In the genomic region with DNA sequence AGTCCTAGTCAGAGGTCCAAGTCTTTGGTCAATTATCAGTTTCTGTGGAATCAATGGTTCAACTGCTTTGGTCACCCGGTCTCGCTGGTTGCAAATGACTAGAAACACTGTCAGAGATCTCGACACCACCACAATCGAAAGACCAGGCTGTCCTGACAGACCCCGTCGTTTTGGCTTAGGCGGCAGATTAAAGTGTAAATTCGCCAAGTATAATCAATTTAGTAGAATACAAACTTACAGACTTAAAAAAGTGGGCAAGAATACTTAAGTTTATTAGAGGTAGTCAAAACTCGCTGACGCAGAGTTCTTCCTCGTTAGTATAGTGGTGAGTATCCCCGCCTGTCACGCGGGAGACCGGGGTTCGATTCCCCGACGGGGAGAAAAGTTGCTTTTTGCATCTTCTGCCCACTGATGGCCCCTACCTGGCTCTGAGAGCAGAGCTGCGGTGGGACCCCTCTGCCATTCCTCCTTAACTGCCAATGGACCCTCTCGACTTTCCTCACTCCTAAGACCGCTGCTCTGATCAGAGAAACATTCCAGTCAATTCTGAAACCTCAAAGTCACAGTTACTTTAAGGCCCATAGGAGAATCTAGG, we compare ENCODE assay signal across 1 cellular context.
TF ChIP-seq lines count a peak whose summit lies in the region.

No MANE protein-coding gene starts in this region.

TF ChIP-seq in K562, 482 proteins besides CTCF, POLR2A, EP300 and RAD21 (continued from another document and continues in another):
- TF ChIP-seq ZNF589 (CRISPR knock-in tag; IDR thresholded peaks at IDR 0.05; ENCODE audit: low read depth): no peak
- TF ChIP-seq MYNN (IDR thresholded peaks at IDR 0.05): 0 out of 2 replicates have a peak, but pooled peaks have one; percentile 34
- TF ChIP-seq MYNN (CRISPR knock-in tag; IDR thresholded peaks at IDR 0.05): no peak
- peak; percentile 77 for TF ChIP-seq ZBTB8A (IDR thresholded peaks at IDR 0.05; ENCODE audit: partially characterized antibody)
- TF ChIP-seq MTA1 (IDR thresholded peaks at IDR 0.05; ENCODE audit: borderline replicate concordance): peak; percentile 30; the same call in 1 of the 2 replicates
- peak; percentile 25; the same call in 1 of the 2 replicates for TF ChIP-seq TFAP4 (CRISPR knock-in tag; IDR thresholded peaks at IDR 0.05; ENCODE audit: borderline replicate concordance)
- TF ChIP-seq ZNF354B (CRISPR knock-in tag; IDR thresholded peaks at IDR 0.05): no peak
- TF ChIP-seq, protein P1, sequence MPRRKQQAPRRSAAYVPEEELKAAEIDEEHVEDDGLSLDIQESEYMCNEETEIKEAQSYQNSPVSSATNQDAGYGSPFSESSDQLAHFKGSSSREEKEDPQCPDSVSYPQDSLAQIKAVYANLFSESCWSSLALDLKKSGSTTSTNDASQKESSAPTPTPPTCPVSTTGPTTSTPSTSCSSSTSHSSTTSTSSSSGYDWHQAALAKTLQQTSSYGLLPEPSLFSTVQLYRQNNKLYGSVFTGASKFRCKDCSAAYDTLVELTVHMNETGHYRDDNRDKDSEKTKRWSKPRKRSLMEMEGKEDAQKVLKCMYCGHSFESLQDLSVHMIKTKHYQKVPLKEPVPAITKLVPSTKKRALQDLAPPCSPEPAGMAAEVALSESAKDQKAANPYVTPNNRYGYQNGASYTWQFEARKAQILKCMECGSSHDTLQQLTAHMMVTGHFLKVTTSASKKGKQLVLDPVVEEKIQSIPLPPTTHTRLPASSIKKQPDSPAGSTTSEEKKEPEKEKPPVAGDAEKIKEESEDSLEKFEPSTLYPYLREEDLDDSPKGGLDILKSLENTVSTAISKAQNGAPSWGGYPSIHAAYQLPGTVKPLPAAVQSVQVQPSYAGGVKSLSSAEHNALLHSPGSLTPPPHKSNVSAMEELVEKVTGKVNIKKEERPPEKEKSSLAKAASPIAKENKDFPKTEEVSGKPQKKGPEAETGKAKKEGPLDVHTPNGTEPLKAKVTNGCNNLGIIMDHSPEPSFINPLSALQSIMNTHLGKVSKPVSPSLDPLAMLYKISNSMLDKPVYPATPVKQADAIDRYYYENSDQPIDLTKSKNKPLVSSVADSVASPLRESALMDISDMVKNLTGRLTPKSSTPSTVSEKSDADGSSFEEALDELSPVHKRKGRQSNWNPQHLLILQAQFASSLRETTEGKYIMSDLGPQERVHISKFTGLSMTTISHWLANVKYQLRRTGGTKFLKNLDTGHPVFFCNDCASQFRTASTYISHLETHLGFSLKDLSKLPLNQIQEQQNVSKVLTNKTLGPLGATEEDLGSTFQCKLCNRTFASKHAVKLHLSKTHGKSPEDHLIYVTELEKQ (CRISPR knock-in tag; IDR thresholded peaks at IDR 0.05): no peak
- no peak for TF ChIP-seq ZC3H8 (IDR thresholded peaks at IDR 0.05)
- TF ChIP-seq RUNX1 (IDR thresholded peaks at IDR 0.05; ENCODE audit: low read depth): no peak
- TF ChIP-seq TEAD4 (IDR thresholded peaks at IDR 0.05; ENCODE audit: low read length): peak; percentile 79
- no peak for TF ChIP-seq TEAD4 (CRISPR knock-in tag; IDR thresholded peaks at IDR 0.05; ENCODE audit: borderline replicate concordance)
- TF ChIP-seq HCFC1 (IDR thresholded peaks at IDR 0.05; ENCODE audit: low read depth, low read length): no peak
- TF ChIP-seq POLR3G (IDR thresholded peaks at IDR 0.05; ENCODE audit: extremely low read depth, insufficient read length, insufficient replicate concordance): peak; percentile 52
- no peak for TF ChIP-seq PHF20 (IDR thresholded peaks at IDR 0.05; ENCODE audit: partially characterized antibody)
- TF ChIP-seq ELF1 (tag; IDR thresholded peaks at IDR 0.05): no peak
- TF ChIP-seq ZNF764 (CRISPR knock-in tag; IDR thresholded peaks at IDR 0.05; ENCODE audit: low read depth): peak; percentile 72
- TF ChIP-seq GABPB1 (CRISPR knock-in tag; IDR thresholded peaks at IDR 0.05): 0 out of 2 replicates have a peak, but pooled peaks have one; percentile 38
- TF ChIP-seq TGIF2 (CRISPR knock-in tag; IDR thresholded peaks at IDR 0.05): 0 out of 2 replicates have a peak, but pooled peaks have one; percentile 57
- TF ChIP-seq, protein P2, sequence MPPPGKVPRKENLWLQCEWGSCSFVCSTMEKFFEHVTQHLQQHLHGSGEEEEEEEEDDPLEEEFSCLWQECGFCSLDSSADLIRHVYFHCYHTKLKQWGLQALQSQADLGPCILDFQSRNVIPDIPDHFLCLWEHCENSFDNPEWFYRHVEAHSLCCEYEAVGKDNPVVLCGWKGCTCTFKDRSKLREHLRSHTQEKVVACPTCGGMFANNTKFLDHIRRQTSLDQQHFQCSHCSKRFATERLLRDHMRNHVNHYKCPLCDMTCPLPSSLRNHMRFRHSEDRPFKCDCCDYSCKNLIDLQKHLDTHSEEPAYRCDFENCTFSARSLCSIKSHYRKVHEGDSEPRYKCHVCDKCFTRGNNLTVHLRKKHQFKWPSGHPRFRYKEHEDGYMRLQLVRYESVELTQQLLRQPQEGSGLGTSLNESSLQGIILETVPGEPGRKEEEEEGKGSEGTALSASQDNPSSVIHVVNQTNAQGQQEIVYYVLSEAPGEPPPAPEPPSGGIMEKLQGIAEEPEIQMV (tag; conservative IDR thresholded peaks at IDR 0.05; ENCODE audit: low read depth): peak; percentile 28; the same call in 1 of the 2 replicates
- no peak for TF ChIP-seq EWSR1 (IDR thresholded peaks at IDR 0.05; ENCODE audit: borderline replicate concordance, low read depth, partially characterized antibody)
- TF ChIP-seq ZNF175 (CRISPR knock-in tag; IDR thresholded peaks at IDR 0.05; ENCODE audit: low read depth): peak; percentile 40; the same call in 1 of the 2 replicates
- no peak for TF ChIP-seq KDM1A (IDR thresholded peaks at IDR 0.05)
- TF ChIP-seq COPS2 (conservative IDR thresholded peaks at IDR 0.05): no peak
- no peak for TF ChIP-seq GATA2 (CRISPR knock-in tag; IDR thresholded peaks at IDR 0.05)
- TF ChIP-seq FOXP4 (CRISPR knock-in tag; IDR thresholded peaks at IDR 0.05; ENCODE audit: borderline replicate concordance): no peak
- no peak for TF ChIP-seq NCOA6 (IDR thresholded peaks at IDR 0.05)
- no peak for TF ChIP-seq NR4A1 (CRISPR knock-in tag; IDR thresholded peaks at IDR 0.05)
- 0 out of 2 replicates have a peak, but pooled peaks have one; percentile 23 for TF ChIP-seq NR4A1 (tag; IDR thresholded peaks at IDR 0.05)
- TF ChIP-seq RNF2 (IDR thresholded peaks at IDR 0.05): no peak; the same call in 1 of the 2 replicates
- TF ChIP-seq BCL6 (CRISPR knock-in tag; IDR thresholded peaks at IDR 0.05): no peak
- 0 out of 2 replicates have a peak, but pooled peaks have one; percentile 7 for TF ChIP-seq BHLHE40 (IDR thresholded peaks at IDR 0.05; ENCODE audit: low read length)
- no peak for TF ChIP-seq EP400 (IDR thresholded peaks at IDR 0.05)
- TF ChIP-seq STAT5A (IDR thresholded peaks at IDR 0.05; ENCODE audit: borderline replicate concordance, low read length): peak; percentile 12; the same call in 1 of the 2 replicates
- peak; percentile 42; the same call in 1 of the 2 replicates for TF ChIP-seq RB1 (IDR thresholded peaks at IDR 0.05; ENCODE audit: low read depth)
- TF ChIP-seq SNRNP70 (optimal IDR thresholded peaks at IDR 0.05; ENCODE audit: low read depth, low read length): no peak
- TF ChIP-seq JUND (IDR thresholded peaks at IDR 0.05; ENCODE audit: borderline replicate concordance, low read depth, low read length): peak; percentile 70; the same call in 1 of the 2 replicates
- TF ChIP-seq JUND (tag; IDR thresholded peaks at IDR 0.05; ENCODE audit: borderline replicate concordance, low read depth, low read length): no peak; the same call in 2 of the 3 replicates
- TF ChIP-seq CHAMP1 (IDR thresholded peaks at IDR 0.05): peak; percentile 35; the same call in 1 of the 2 replicates
- TF ChIP-seq GATAD2B (IDR thresholded peaks at IDR 0.05; ENCODE audit: borderline replicate concordance): peak; percentile 27; the same call in 1 of the 2 replicates
- TF ChIP-seq ZNF766 (CRISPR knock-in tag; conservative IDR thresholded peaks at IDR 0.05): no peak
- no peak for TF ChIP-seq SREBF1 (IDR thresholded peaks at IDR 0.05; ENCODE audit: borderline replicate concordance, low read depth, low read length)
- TF ChIP-seq NUFIP1 (IDR thresholded peaks at IDR 0.05; ENCODE audit: partially characterized antibody): peak; percentile 7
- TF ChIP-seq KDM2B (CRISPR knock-in tag; IDR thresholded peaks at IDR 0.05): no peak
- TF ChIP-seq TBL1XR1 (IDR thresholded peaks at IDR 0.05; ENCODE audit: low read length in 2 of 2): no peak
- no peak for TF ChIP-seq TFE3 (CRISPR knock-in tag; IDR thresholded peaks at IDR 0.05)
- TF ChIP-seq ZNF830 (CRISPR knock-in tag; IDR thresholded peaks at IDR 0.05): no peak
